In the genomic region with DNA sequence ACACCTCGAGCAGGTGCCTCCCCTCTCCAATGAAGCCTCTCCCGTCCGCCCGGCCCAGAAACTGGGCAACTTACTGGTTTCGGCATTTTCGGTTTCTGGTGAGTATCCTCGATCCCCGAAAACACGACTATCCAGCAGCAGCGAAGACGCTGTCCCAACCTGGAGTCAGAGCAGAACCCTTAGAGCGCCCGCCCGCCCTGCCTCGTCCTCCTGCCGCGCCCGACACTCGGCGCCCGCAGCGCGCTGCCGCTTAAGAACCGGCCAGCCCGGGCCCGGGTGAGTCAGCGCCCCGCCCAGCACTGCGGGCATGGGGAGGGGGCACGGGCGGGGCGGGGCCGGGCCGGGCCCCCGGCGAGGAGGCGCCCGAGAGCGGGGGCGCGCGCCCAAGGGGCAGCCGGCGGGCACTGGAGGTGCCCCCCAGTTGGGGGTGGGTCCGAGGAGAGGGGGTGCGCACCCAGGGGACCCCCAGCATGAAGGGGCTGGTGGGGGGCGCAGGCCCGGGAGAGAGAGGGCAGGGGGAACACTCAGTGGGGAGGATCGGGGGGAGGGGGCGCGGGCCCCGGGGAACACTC, we compare ENCODE assay signal across 8 cellular contexts. TPM values are rescaled to one million over a fixed set of nuclear protein-coding genes. Genes with fewer than 3 reads are reported as not detected.
A peak's percentile ranks its signal among the peaks of the same experiment; 100 is the strongest.
DNase-seq lines count a peak whose midpoint lies in the region; ATAC-seq and TF ChIP-seq lines count a peak whose summit lies in the region.

No MANE protein-coding gene starts in this region.

- DNase-seq in DMS 273 (lab: John Stamatoyannopoulos, UW; ENCODE audit: unreplicated experiment) (peak; percentile 93), DMS 273 treated with DMSO at 0.1 percent for 48 hours (lab: John Stamatoyannopoulos, UW) (no peak), NCI-H2171 (lab: John Stamatoyannopoulos, UW) (peak; percentile 73), choroid plexus epithelial cell (ENCODE audit: low read depth) (peak; percentile 68), left lobe of liver (ENCODE audit: low spot score) (peak; percentile 83)
- DNase-seq in activated CD4-positive, alpha-beta T cell treated with anti-CD3 and anti-CD28 coated beads for 4 hours, result peak; percentile 83 to 84
- DNase-seq in stimulated activated CD4-positive, alpha-beta T cell treated with anti-CD3 and anti-CD28 coated beads, Interleukin-4, amount 100 ng/mL, for 1 hour, result peak; percentile 84

- H3K4me3 ChIP-seq in choroid plexus epithelial cell (ENCODE audit: low read depth, low read length), result peak overlapping the region; percentile 74

- ATAC-seq in HG02798 (IDR thresholded peaks at IDR 0.05; ENCODE audit: poor library complexity, unreplicated experiment), result peak; percentile 43
- peak; percentile 79 for ATAC-seq in left lobe of liver

- no peak for TF ChIP-seq CTCF in choroid plexus epithelial cell (conservative IDR thresholded peaks at IDR 0.05; ENCODE audit: low read depth, low read length)

RNA-seq across cellular contexts. Expression of a gene that starts 1.1 kb away (rescaled TPM):
- total RNA-seq in left lobe of liver, result 57.0 TPM
